ENCODE assay signal across 24 cellular contexts in the genomic region with DNA sequence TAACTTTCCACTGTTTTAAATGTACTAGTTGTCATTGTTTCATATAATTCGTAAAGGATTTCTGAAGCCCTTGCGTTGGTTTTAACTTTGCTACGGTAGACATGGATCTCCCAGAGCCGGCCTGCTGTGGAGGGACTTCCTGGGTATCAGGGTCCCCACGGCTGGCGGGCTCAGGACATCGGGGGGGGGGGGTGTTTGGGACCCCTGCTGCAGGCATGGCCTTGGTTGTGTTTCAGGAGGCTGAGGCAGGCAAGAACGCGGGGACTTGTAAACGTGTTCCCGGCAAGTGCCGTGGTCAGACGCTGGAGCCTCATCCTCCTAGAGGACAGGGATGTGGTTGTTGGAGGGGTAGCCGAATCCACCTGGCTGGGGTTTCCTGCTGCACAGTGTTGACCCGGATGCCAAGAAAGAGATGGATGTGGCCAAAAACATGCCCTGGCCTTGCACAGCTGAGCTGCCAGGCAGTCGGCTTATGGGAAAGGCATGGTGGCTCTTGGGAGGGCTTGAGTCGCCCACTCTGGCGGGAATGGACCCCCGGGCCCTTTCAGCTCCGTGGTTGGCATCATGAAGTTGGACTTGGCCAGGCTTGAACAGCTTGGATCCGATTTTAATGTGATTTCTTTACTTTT. TPM values are rescaled to one million over a fixed set of nuclear protein-coding genes. Genes with fewer than 3 reads are reported as not detected.
DNase-seq lines count a peak whose midpoint lies in the region; ATAC-seq, FAIRE-seq and TF ChIP-seq lines count a peak whose summit lies in the region.
"Had no signal": no experiment of that assay in that cellular context is flagged by ENCODE, and none has a peak within 500 bp of the region (broad histone marks: within the 10 kb centered on the region; RNA-seq: fewer than 3 reads in every experiment).

No MANE protein-coding gene starts in this region.

- H3K4me3 ChIP-seq in GM12878 (no peak overlapping the region), neuronal stem cell (ENCODE audit: low read length in 2 of 2) (no peak overlapping the region), small intestine (ENCODE audit: low read depth in 1 of 2, low read length in 2 of 2) (no peak overlapping the region)
- H3K4me3 ChIP-seq: MG63, SJCRH30 had no signal

- no peak overlapping the region for H3K14ac ChIP-seq in neuronal stem cell (ENCODE audit: low read length)

- H3K4me1 ChIP-seq in GM12878 (ENCODE audit: control insufficient read depth, insufficient read depth, low read length) (no peaks in the 10 kb centered on the region), neuronal stem cell (ENCODE audit: control insufficient read depth in 2 of 2, insufficient read depth in 1 of 2, low read depth in 1 of 2, low read length in 2 of 2) (peaks cover 0 to under 1% of the 10 kb centered on the region in 2 donors), small intestine (ENCODE audit: control insufficient read depth in 2 of 2, insufficient read depth in 1 of 2, low read depth in 1 of 2, low read length in 1 of 2) (no peaks in the 10 kb centered on the region)
- H3K4me1 ChIP-seq: SJCRH30 had no signal

- peak overlapping the region; percentile 65 for H4K8ac ChIP-seq in neuronal stem cell (ENCODE audit: low read depth, low read length)

- H4K91ac ChIP-seq in neuronal stem cell (ENCODE audit: low read depth, low read length, poor library complexity) = no peak overlapping the region

- no peak overlapping the region for H3K18ac ChIP-seq in neuronal stem cell (ENCODE audit: low read length)

- H3K36me3 Mint-ChIP-seq in natural killer cell treated with Interleukin-12 subunit alpha and Interleukin-12 subunit beta and Interleukin-15 and Interleukin-18, amount 100 ng/mL, for 72 hours = peaks cover 17% of the 10 kb centered on the region
- peaks cover 12% of the 10 kb centered on the region for H3K36me3 Mint-ChIP-seq in natural killer cell
- peaks cover 40% of the 10 kb centered on the region for H3K36me3 Mint-ChIP-seq in activated naive CD4-positive, alpha-beta T cell treated with anti-CD3 and anti-CD28 coated beads for 36 hours (ENCODE audit: low read depth)

- H3K36me3 ChIP-seq in GM12878 (ENCODE audit: control insufficient read depth in 2 of 2, insufficient read depth in 2 of 2, low read length in 1 of 2) (peaks cover 16 to 46% of the 10 kb centered on the region in 2 experiments), neuronal stem cell (replicated peaks in 1 of 2; ENCODE audit: control insufficient read depth in 2 of 2, insufficient read depth in 2 of 2, low read length in 2 of 2) (peaks cover 30 to 54% of the 10 kb centered on the region in 2 donors), small intestine (ENCODE audit: control insufficient read depth in 2 of 2, insufficient read depth in 2 of 2, low read length in 2 of 2) (peaks cover 21 to 23% of the 10 kb centered on the region in 2 donors)

- H2AK5ac ChIP-seq in neuronal stem cell (ENCODE audit: low read depth, low read length) = no peak overlapping the region

- CTCF ChIA-PET in GM12878 (lab: Yijun Ruan, JAX) = no interaction called here
- CTCF ChIA-PET in activated naive CD4-positive, alpha-beta T cell treated with anti-CD3 and anti-CD28 coated beads for 36 hours (lab: Charles Lee) = interaction anchor here (0.5 to 0.6 kb wide), 2 partner anchors 33 to 87 kb away, joined by 3 to 4 read pairs; no protein-coding TSS in a partner anchor

- H3K4me2 ChIP-seq in GM12878 (ENCODE audit: control insufficient read depth, insufficient read depth) (no peak overlapping the region), neuronal stem cell (ENCODE audit: insufficient read depth, low read length, poor library complexity, severe bottlenecking) (no peak overlapping the region)

- H3K9me3 ChIP-seq in GM12878 (replicated peaks; ENCODE audit: control insufficient read depth, insufficient read depth, low read length) (no peaks in the 10 kb centered on the region), neuronal stem cell (replicated peaks in 1 of 2; ENCODE audit: control insufficient read depth in 2 of 2, insufficient read depth in 1 of 2, low read depth in 1 of 2, low read length in 2 of 2) (no peaks in the 10 kb centered on the region), small intestine (ENCODE audit: control insufficient read depth, low read depth) (no peaks in the 10 kb centered on the region)
- H3K9me3 ChIP-seq: MG63, SJCRH30 had no signal

- no peak overlapping the region for H3K23ac ChIP-seq in neuronal stem cell (ENCODE audit: low read depth, low read length, poor library complexity)

- H3K4ac ChIP-seq in neuronal stem cell (ENCODE audit: low read length) = no peak overlapping the region

- BruUV-seq in GM12878 (replicated peaks; lab: Mats Ljungman, UMichigan) = no TSS peak

- H4K20me1 ChIP-seq in GM12878 (ENCODE audit: control insufficient read depth, insufficient read depth) = no peaks in the 10 kb centered on the region

- no peak for TF ChIP-seq CTCF in natural killer cell (IDR thresholded peaks at IDR 0.05)
- TF ChIP-seq CTCF in GM12878 (IDR thresholded peaks at IDR 0.05 in 2 of 3, conservative IDR thresholded peaks at IDR 0.05 in 1 of 3; ENCODE audit: control insufficient read depth in 2 of 3, extremely low read depth in 1 of 3, insufficient read depth in 1 of 3, low read depth in 3 of 3, low read length in 3 of 3) = no peak

- POLR2A ChIA-PET in GM12878 (lab: Charles Lee) = no interaction called here

- intact Hi-C loops in natural killer cell (cut with micrococcal nuclease) (loop anchor here (10.0 kb wide), 1 partner anchor 53 kb away; no protein-coding TSS in a partner anchor), GM12878 (cut with micrococcal nuclease; ENCODE audit: unreplicated experiment) (no loop called here)
- intact Hi-C loops in activated naive CD4-positive, alpha-beta T cell treated with anti-CD3 and anti-CD28 coated beads for 36 hours (cut with micrococcal nuclease) = no loop called here

- no peaks in the 10 kb centered on the region for H3K9me3 Mint-ChIP-seq in natural killer cell treated with Interleukin-12 subunit alpha and Interleukin-12 subunit beta and Interleukin-15 and Interleukin-18, amount 100 ng/mL, for 72 hours
- no peaks in the 10 kb centered on the region for H3K9me3 Mint-ChIP-seq in natural killer cell
- no peaks in the 10 kb centered on the region for H3K9me3 Mint-ChIP-seq in activated naive CD4-positive, alpha-beta T cell treated with anti-CD3 and anti-CD28 coated beads for 36 hours

- 91% methylated on average over 21 of the region's 21 CpGs for WGBS in GM12878 (ENCODE audit: insufficient coverage, insufficient replicate concordance, low lambda C conversion rate, missing lambda C conversion rate)
- whole genome bisulfite sequencing in neuronal stem cell (ENCODE audit: extremely low coverage in 2 of 2, insufficient read length in 2 of 2, insufficient replicate concordance in 1 of 2), 2 donors = no CpG with 5 or more reads among the region's 21 CpGs
- 91 to 92% (median 92%) methylated on average over 21 of the region's 21 CpGs for WGBS in small intestine, 3 donors

- SMC1A ChIA-PET in GM12878 (lab: Charles Lee; ENCODE audit: uncharacterized antibody, unreplicated experiment) = no interaction called here

- no peak for FAIRE-seq in GM12878 (lab: Jason Lieb, UNC)
- FAIRE-seq in small intestine (lab: Jason Lieb, UNC) = no peak
- FAIRE-seq: HTR-8/SVneo had no signal

- H3K9ac ChIP-seq in GM12878 (ENCODE audit: control insufficient read depth, insufficient read depth, low read length) = no peak overlapping the region
- peak overlapping the region; percentile 60 for H3K9ac ChIP-seq in neuronal stem cell (ENCODE audit: low read depth, low read length, poor library complexity)

- no peak overlapping the region for H3K4me3 Mint-ChIP-seq in natural killer cell treated with Interleukin-12 subunit alpha and Interleukin-12 subunit beta and Interleukin-15 and Interleukin-18, amount 100 ng/mL, for 72 hours
- no peak overlapping the region for H3K4me3 Mint-ChIP-seq in natural killer cell
- no peak overlapping the region for H3K4me3 Mint-ChIP-seq in activated naive CD4-positive, alpha-beta T cell treated with anti-CD3 and anti-CD28 coated beads for 36 hours

- ATAC-seq in natural killer cell treated with Interleukin-12 subunit alpha and Interleukin-12 subunit beta and Interleukin-15 and Interleukin-18, amount 100 ng/mL, for 72 hours = no peak
- ATAC-seq in natural killer cell (no peak), GM12878 (no peak)
- ATAC-seq: PC-3, SK-N-SH treated with all-trans-retinoic acid at 6 μM for 48 hours had no signal

- no peak for TF ChIP-seq EP300 in GM12878 (IDR thresholded peaks at IDR 0.05; ENCODE audit: borderline replicate concordance in 1 of 2, control insufficient read depth in 1 of 2, low read depth in 2 of 2, low read length in 2 of 2)

- in situ Hi-C loops in GM12878 (cut with MboI) = no loop called here

- no peak overlapping the region for H3K27ac Mint-ChIP-seq in natural killer cell treated with Interleukin-12 subunit alpha and Interleukin-12 subunit beta and Interleukin-15 and Interleukin-18, amount 100 ng/mL, for 72 hours
- no peak overlapping the region for H3K27ac Mint-ChIP-seq in natural killer cell
- no peak overlapping the region for H3K27ac Mint-ChIP-seq in activated naive CD4-positive, alpha-beta T cell treated with anti-CD3 and anti-CD28 coated beads for 36 hours

- peaks cover 7 to 13% of the 10 kb centered on the region in 2 donors for H3K4me1 Mint-ChIP-seq in natural killer cell treated with Interleukin-12 subunit alpha and Interleukin-12 subunit beta and Interleukin-15 and Interleukin-18, amount 100 ng/mL, for 72 hours (ENCODE audit: low read depth in 2 of 2)
- H3K4me1 Mint-ChIP-seq in natural killer cell = peaks cover 8 to 15% of the 10 kb centered on the region in 2 donors
- no peaks in the 10 kb centered on the region for H3K4me1 Mint-ChIP-seq in activated naive CD4-positive, alpha-beta T cell treated with anti-CD3 and anti-CD28 coated beads for 36 hours (ENCODE audit: low read depth)

- no peak overlapping the region for H2AFZ ChIP-seq in GM12878 (ENCODE audit: control insufficient read depth, low read depth, low read length)
- no peak overlapping the region for H2AFZ ChIP-seq in neuronal stem cell (ENCODE audit: low read length)

- no peak for TF ChIP-seq RAD21 in GM12878 (IDR thresholded peaks at IDR 0.05; ENCODE audit: insufficient read depth, low read depth, low read length)

- no peaks in the 10 kb centered on the region for H3K27me3 Mint-ChIP-seq in natural killer cell treated with Interleukin-12 subunit alpha and Interleukin-12 subunit beta and Interleukin-15 and Interleukin-18, amount 100 ng/mL, for 72 hours
- H3K27me3 Mint-ChIP-seq in natural killer cell (ENCODE audit: low read depth in 2 of 2) = no peaks in the 10 kb centered on the region
- H3K27me3 Mint-ChIP-seq in activated naive CD4-positive, alpha-beta T cell treated with anti-CD3 and anti-CD28 coated beads for 36 hours (ENCODE audit: low read depth) = no peaks in the 10 kb centered on the region

- DNase-seq in natural killer cell treated with Interleukin-12 subunit alpha and Interleukin-12 subunit beta and Interleukin-15 and Interleukin-18, amount 100 ng/mL, for 72 hours (ENCODE audit: low spot score) = peak; percentile 28
- DNase-seq in natural killer cell (no peak), GM12878 (ENCODE audit: low read depth, low spot score) (no peak), neuronal stem cell (ENCODE audit: low spot score) (no peak), small intestine (no peak), NK-92 (lab: John Stamatoyannopoulos, UW; ENCODE audit: unreplicated experiment) (no peak)
- DNase-seq in activated naive CD4-positive, alpha-beta T cell treated with anti-CD3 and anti-CD28 coated beads for 36 hours = no peak
- DNase-seq: Calu3; DMS153; DND-41; KG1; MG63; NCI-H1105 treated with DMSO at 0.1 percent for 48 hours; NCI-H146; NCI-H1930; NCI-H2107; NCI-H446; NCI-H524 treated with DMSO at 0.1 percent for 48 hours; NCI-H774; NK-92 treated with Interleukin-12 subunit alpha and Interleukin-12 subunit beta, amount 100 ng/mL, for 24 hours; PC-3; SJCRH30 had no signal

- no peak overlapping the region for H3K27ac ChIP-seq in GM12878 (ENCODE audit: control insufficient read depth, insufficient read depth)
- no peak overlapping the region for H3K27ac ChIP-seq in neuronal stem cell (replicated peaks; ENCODE audit: low read length)
- H3K27ac ChIP-seq in small intestine (ENCODE audit: low read depth in 1 of 2, low read length in 1 of 2) = no peak overlapping the region
- H3K27ac ChIP-seq: SJCRH30 had no signal

- peaks cover 4% of the 10 kb centered on the region for H3K79me1 ChIP-seq in neuronal stem cell (ENCODE audit: low read depth, low read length)

- TF ChIP-seq POLR2A in GM12878 (IDR thresholded peaks at IDR 0.05; ENCODE audit: low read depth, low read length) = 0 out of 2 replicates have a peak, but pooled peaks have one; percentile 19

- no peak overlapping the region for H2BK15ac ChIP-seq in neuronal stem cell (ENCODE audit: low read length)

- H3K27me3 ChIP-seq in GM12878 (replicated peaks in 1 of 2; ENCODE audit: control insufficient read depth in 2 of 2, insufficient read depth in 2 of 2, low read length in 1 of 2) (no peaks in the 10 kb centered on the region), neuronal stem cell (ENCODE audit: control insufficient read depth in 3 of 3, insufficient read depth in 3 of 3, low read depth in 1 of 3, low read length in 3 of 3) (no peaks in the 10 kb centered on the region), small intestine (ENCODE audit: control insufficient read depth in 2 of 2, insufficient read depth in 2 of 2, low read length in 2 of 2) (no peaks in the 10 kb centered on the region)
- H3K27me3 ChIP-seq: MG63, SJCRH30 had no signal

- RAD21 ChIA-PET in GM12878 (lab: Charles Lee; ENCODE audit: unreplicated experiment) = interaction anchor here (0.7 kb wide), 1 partner anchor 46 kb away, joined by 3 read pairs; no protein-coding TSS in a partner anchor

- H3K79me2 ChIP-seq in GM12878 (ENCODE audit: control insufficient read depth, insufficient read depth, low read length) = no peaks in the 10 kb centered on the region

- H2BK5ac ChIP-seq in neuronal stem cell (ENCODE audit: low read length) = no peak overlapping the region

- H2BK12ac ChIP-seq in neuronal stem cell (ENCODE audit: low read length) = no peak overlapping the region

- H2BK120ac ChIP-seq in neuronal stem cell (ENCODE audit: low read depth, low read length) = no peak overlapping the region

RNA-seq across cellular contexts. Expression of gene CHST12, which starts 21.4 kb away (rescaled TPM):
- total RNA-seq in natural killer cell treated with Interleukin-12 subunit alpha and Interleukin-12 subunit beta and Interleukin-15 and Interleukin-18, amount 100 ng/mL, for 72 hours = 10 to 100 TPM; 29.6 to 31.7 TPM
- total RNA-seq in natural killer cell (100 to 1,000 TPM; 102 to 159 (median 124) TPM), GM12878 (2014; rRNA removed) (2.0 and 2.4 TPM in 2 replicates), GM12878 (2014; rRNA removed; fragmentation: Illumina TruSeq; extraction: Trizol) (0.78 and 1.1 TPM in 2 replicates), GM12878 (2021) (6.9 and 8.4 TPM in 2 replicates)
- total RNA-seq in GM12878 (2013; cell fraction: nucleolus; rRNA removed) = 24.3 and 24.9 TPM in 2 replicates
- 4.6 TPM for polyA plus RNA-seq in GM12878 (2011; ENCODE audit: low read depth)
- polyA plus RNA-seq in GM12878 (2011; rRNA removed) (5.9 and 14.2 TPM in 2 replicates), GM12878 (2014; fragmentation: Illumina TruSeq; extraction: Trizol) (0.19 and 0.43 TPM in 2 replicates), GM12878 (2014; fragmentation: Nextera tagmentation; extraction: Ambion mirVana) (under 1 TPM; 0.05 to 0.33 TPM), GM12878 (2014; rRNA removed) (4.2 and 6.0 TPM in 2 replicates), GM12878 (2016; fragmentation: Nextera tagmentation; extraction: Ambion mirVana) (10 to 100 TPM; 11.8 TPM), small intestine (10 to 100 TPM in 1 of 3 donors, 1 to 10 TPM in 2; 1.8 to 10.9 (median 3.0) TPM)
- polyA plus RNA-seq in GM12878 (2011; cell fraction: cytosol; rRNA removed) = 25.5 and 35.2 TPM in 2 replicates
- polyA plus RNA-seq in GM12878 (2011; cell fraction: nucleus; rRNA removed) = 18.3 and 23.4 TPM in 2 replicates
- polyA plus RNA-seq in GM12878 (2012) = 12.2 and 14.0 TPM in 2 replicates
- polyA minus RNA-seq in GM12878 (2011; rRNA and poly(A)+ RNA removed) = 9.7 and 19.3 TPM in 2 replicates
- polyA minus RNA-seq in GM12878 (2011; cell fraction: cytosol; rRNA and poly(A)+ RNA removed) = 12.7 and 14.5 TPM in 2 replicates
- 3.3 and 7.9 TPM in 2 replicates for polyA minus RNA-seq in GM12878 (2011; cell fraction: nucleus; rRNA and poly(A)+ RNA removed)
- 12.5 TPM for polyA plus RNA-seq in neuronal stem cell (2013, experiment 1 of 2)
- polyA plus RNA-seq in neuronal stem cell (2013, experiment 2 of 2) = 12.7 TPM
- under 1 TPM; 0.62 to 0.64 TPM for total RNA-seq in activated naive CD4-positive, alpha-beta T cell treated with anti-CD3 and anti-CD28 coated beads for 36 hours

RNA-seq across cellular contexts. Expression of gene EIF3B, which starts 27.4 kb away (rescaled TPM):
- 100 to 1,000 TPM; 229 to 348 TPM for total RNA-seq in natural killer cell treated with Interleukin-12 subunit alpha and Interleukin-12 subunit beta and Interleukin-15 and Interleukin-18, amount 100 ng/mL, for 72 hours
- total RNA-seq in natural killer cell (100 to 1,000 TPM; 194 to 219 (median 197) TPM), GM12878 (2014; rRNA removed) (154 and 166 TPM in 2 replicates), GM12878 (2014; rRNA removed; fragmentation: Illumina TruSeq; extraction: Trizol) (197 and 221 TPM in 2 replicates), GM12878 (2021) (232 and 251 TPM in 2 replicates)
- 276 and 290 TPM in 2 replicates for total RNA-seq in GM12878 (2013; cell fraction: nucleolus; rRNA removed)
- polyA plus RNA-seq in GM12878 (2011; ENCODE audit: low read depth) = 108 TPM
- polyA plus RNA-seq in GM12878 (2011; rRNA removed) (138 and 140 TPM in 2 replicates), GM12878 (2014; fragmentation: Illumina TruSeq; extraction: Trizol) (275 and 289 TPM in 2 replicates), GM12878 (2014; fragmentation: Nextera tagmentation; extraction: Ambion mirVana) (10 to 100 TPM; 17.6 to 52.4 TPM), GM12878 (2014; rRNA removed) (167 and 173 TPM in 2 replicates), GM12878 (2016; fragmentation: Nextera tagmentation; extraction: Ambion mirVana) (100 to 1,000 TPM in 1 of 2 experiments, 10 to 100 TPM in 1; 36.9 to 126 TPM), small intestine (10 to 100 TPM; 53.9 to 92.1 (median 69.4) TPM)
- polyA plus RNA-seq in GM12878 (2011; cell fraction: cytosol; rRNA removed) = 110 and 132 TPM in 2 replicates
- polyA plus RNA-seq in GM12878 (2011; cell fraction: nucleus; rRNA removed) = 251 and 346 TPM in 2 replicates
- polyA plus RNA-seq in GM12878 (2012) = 135 and 193 TPM in 2 replicates
- polyA minus RNA-seq in GM12878 (2011; rRNA and poly(A)+ RNA removed) = 127 and 134 TPM in 2 replicates
- polyA minus RNA-seq in GM12878 (2011; cell fraction: cytosol; rRNA and poly(A)+ RNA removed) = 52.5 and 58.8 TPM in 2 replicates
- 59.1 and 78.1 TPM in 2 replicates for polyA minus RNA-seq in GM12878 (2011; cell fraction: nucleus; rRNA and poly(A)+ RNA removed)
- polyA plus RNA-seq in neuronal stem cell (2013, experiment 1 of 2) = 81.1 TPM
- 83.2 TPM for polyA plus RNA-seq in neuronal stem cell (2013, experiment 2 of 2)
- total RNA-seq in activated naive CD4-positive, alpha-beta T cell treated with anti-CD3 and anti-CD28 coated beads for 36 hours = 100 to 1,000 TPM; 156 to 159 TPM
